Comparison of ENCODE assay signal across 1 cellular context in the genomic region with DNA sequence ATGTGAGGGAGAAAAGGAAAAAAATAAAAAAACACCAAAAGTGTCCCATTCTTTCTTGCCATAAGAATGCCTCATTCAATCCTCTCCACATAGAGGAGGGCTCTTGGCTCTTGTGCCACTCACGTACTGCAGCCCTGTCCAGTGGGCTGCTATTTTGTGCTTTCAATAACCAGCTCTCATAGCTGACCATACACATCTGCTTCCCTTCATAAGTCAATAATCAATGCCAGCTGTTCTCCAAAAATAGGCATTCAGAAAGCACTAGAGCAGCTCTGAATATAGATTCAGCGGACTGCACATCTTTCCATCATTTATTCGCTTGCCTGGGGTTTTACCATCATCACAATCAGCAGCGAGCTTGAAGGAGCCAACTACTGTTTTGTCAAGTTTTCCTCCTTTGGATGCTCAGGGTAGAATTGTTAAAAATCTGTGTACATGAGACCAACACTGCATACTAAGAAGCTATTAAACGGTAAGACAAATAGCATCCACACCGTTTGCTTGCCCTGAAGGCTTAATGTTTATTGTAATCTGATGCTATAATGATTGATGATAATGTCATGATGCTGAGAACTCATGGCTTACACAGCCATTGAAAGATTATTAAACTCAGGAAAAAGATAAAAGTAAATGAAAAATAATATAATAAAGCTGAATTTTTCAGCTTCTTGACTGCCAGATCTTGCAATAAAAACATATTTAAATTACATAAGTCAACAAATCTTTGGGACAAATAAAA.
A peak's percentile ranks its signal among the peaks of the same experiment; 100 is the strongest.
TF ChIP-seq lines count a peak whose summit lies in the region.

No MANE protein-coding gene starts in this region.

TF ChIP-seq in HEK293, 187 proteins besides CTCF, POLR2A, EP300 and RAD21 (continued from another document):
- TF ChIP-seq, protein P1, sequence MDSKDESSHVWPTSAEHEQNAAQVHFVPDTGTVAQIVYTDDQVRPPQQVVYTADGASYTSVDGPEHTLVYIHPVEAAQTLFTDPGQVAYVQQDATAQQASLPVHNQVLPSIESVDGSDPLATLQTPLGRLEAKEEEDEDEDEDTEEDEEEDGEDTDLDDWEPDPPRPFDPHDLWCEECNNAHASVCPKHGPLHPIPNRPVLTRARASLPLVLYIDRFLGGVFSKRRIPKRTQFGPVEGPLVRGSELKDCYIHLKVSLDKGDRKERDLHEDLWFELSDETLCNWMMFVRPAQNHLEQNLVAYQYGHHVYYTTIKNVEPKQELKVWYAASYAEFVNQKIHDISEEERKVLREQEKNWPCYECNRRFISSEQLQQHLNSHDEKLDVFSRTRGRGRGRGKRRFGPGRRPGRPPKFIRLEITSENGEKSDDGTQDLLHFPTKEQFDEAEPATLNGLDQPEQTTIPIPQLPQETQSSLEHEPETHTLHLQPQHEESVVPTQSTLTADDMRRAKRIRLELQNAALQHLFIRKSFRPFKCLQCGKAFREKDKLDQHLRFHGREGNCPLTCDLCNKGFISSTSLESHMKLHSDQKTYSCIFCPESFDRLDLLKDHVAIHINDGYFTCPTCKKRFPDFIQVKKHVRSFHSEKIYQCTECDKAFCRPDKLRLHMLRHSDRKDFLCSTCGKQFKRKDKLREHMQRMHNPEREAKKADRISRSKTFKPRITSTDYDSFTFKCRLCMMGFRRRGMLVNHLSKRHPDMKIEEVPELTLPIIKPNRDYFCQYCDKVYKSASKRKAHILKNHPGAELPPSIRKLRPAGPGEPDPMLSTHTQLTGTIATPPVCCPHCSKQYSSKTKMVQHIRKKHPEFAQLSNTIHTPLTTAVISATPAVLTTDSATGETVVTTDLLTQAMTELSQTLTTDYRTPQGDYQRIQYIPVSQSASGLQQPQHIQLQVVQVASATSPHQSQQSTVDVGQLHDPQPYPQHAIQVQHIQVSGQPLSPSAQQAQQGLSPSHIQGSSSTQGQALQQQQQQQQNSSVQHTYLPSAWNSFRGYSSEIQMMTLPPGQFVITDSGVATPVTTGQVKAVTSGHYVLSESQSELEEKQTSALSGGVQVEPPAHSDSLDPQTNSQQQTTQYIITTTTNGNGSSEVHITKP (tag by site-specific recombination; IDR thresholded peaks at IDR 0.05): no peak
- TF ChIP-seq ZBTB48 (tag by site-specific recombination; IDR thresholded peaks at IDR 0.05) (no peak), ZNF510 (tag by site-specific recombination; IDR thresholded peaks at IDR 0.05; ENCODE audit: insufficient replicate concordance) (no peak), SP7 (tag by site-specific recombination; IDR thresholded peaks at IDR 0.05) (no peak), ZNF701 (tag by site-specific recombination; IDR thresholded peaks at IDR 0.05) (no peak), ZNF266 (tag by site-specific recombination; IDR thresholded peaks at IDR 0.05; ENCODE audit: low read depth) (no peak), ZNF555 (tag by site-specific recombination; conservative IDR thresholded peaks at IDR 0.05) (no peak), ZNF146 (tag by site-specific recombination; IDR thresholded peaks at IDR 0.05) (no peak), EGR2 (tag by site-specific recombination; IDR thresholded peaks at IDR 0.05; ENCODE audit: low read depth) (no peak), ZSCAN18 (tag by site-specific recombination; IDR thresholded peaks at IDR 0.05) (no peak), ZEB2 (tag by site-specific recombination; IDR thresholded peaks at IDR 0.05) (peak; percentile 58), ZBTB6 (tag by site-specific recombination; IDR thresholded peaks at IDR 0.05) (no peak), ZBTB17 (tag by site-specific recombination; IDR thresholded peaks at IDR 0.05) (peak; percentile 47), KLF10 (tag by site-specific recombination; IDR thresholded peaks at IDR 0.05) (0 out of 2 replicates have a peak, but pooled peaks have one; percentile 23), ZXDB (tag by site-specific recombination; IDR thresholded peaks at IDR 0.05) (peak; percentile 27; the same call in 1 of the 2 replicates), ZNF202 (tag by site-specific recombination; IDR thresholded peaks at IDR 0.05; ENCODE audit: borderline replicate concordance) (no peak), ZBTB1 (tag by site-specific recombination; IDR thresholded peaks at IDR 0.05) (no peak), SCRT2 (tag by site-specific recombination; IDR thresholded peaks at IDR 0.05) (no peak), BCL11A (tag by site-specific recombination; IDR thresholded peaks at IDR 0.05; ENCODE audit: low read depth) (peak; percentile 46; the same call in 1 of the 2 replicates), ZNF654 (tag by site-specific recombination; IDR thresholded peaks at IDR 0.05; ENCODE audit: low read depth) (no peak), ZNF37A (tag by site-specific recombination; IDR thresholded peaks at IDR 0.05) (no peak), SALL2 (tag by site-specific recombination; IDR thresholded peaks at IDR 0.05; ENCODE audit: borderline replicate concordance) (no peak), ZNF398 (tag by site-specific recombination; IDR thresholded peaks at IDR 0.05) (no peak), YY1 (tag by site-specific recombination; IDR thresholded peaks at IDR 0.05) (no peak), WT1 (tag by site-specific recombination; IDR thresholded peaks at IDR 0.05) (no peak), ZBTB11 (tag by site-specific recombination; conservative IDR thresholded peaks at IDR 0.05; ENCODE audit: low read depth) (no peak), ATF2 (tag by site-specific recombination; IDR thresholded peaks at IDR 0.05; ENCODE audit: low read depth) (no peak), ELK4 (IDR thresholded peaks at IDR 0.05; ENCODE audit: borderline replicate concordance, low read depth, low read length) (no peak), ZFP3 (tag by site-specific recombination; IDR thresholded peaks at IDR 0.05; ENCODE audit: low read depth) (no peak), ZNF561 (tag by site-specific recombination; IDR thresholded peaks at IDR 0.05; ENCODE audit: borderline replicate concordance) (no peak), ZNF473 (tag by site-specific recombination; IDR thresholded peaks at IDR 0.05) (no peak), TRIM28 (IDR thresholded peaks at IDR 0.05; ENCODE audit: borderline replicate concordance, low read length) (no peak)
